In genomic region chr19:2714531-2715269, GRCh38 we compare ENCODE assay signal across 24 cellular contexts.
"Had no signal": no experiment of that assay in that cellular context is flagged by ENCODE, and none has a peak within 500 bp of the region (broad histone marks: within the 10 kb centered on the region; RNA-seq: fewer than 3 reads in every experiment).

No MANE protein-coding gene starts in this region.

- H3K27ac ChIP-seq: breast epithelium, PC-9, SK-N-MC, WERI-Rb-1 had no signal

- H2AFZ ChIP-seq: PC-9 had no signal

- H3K9me3 ChIP-seq: MG63 had no signal

- H3K4me1 ChIP-seq: breast epithelium had no signal

- H3K36me3 ChIP-seq: breast epithelium had no signal

- ATAC-seq: activated CD4-positive, alpha-beta T cell treated with anti-CD3 and anti-CD28 coated beads for 36 hours; activated CD8-positive, alpha-beta T cell treated with anti-CD3 and anti-CD28 coated beads for 36 hours; activated T-cell treated with anti-CD3 and anti-CD28 coated beads, Interleukin-2, amount 50 U/mL, for 72 hours; T-cell had no signal

- H3K27ac Mint-ChIP-seq: activated CD4-positive, alpha-beta T cell treated with anti-CD3 and anti-CD28 coated beads for 36 hours; activated CD8-positive, alpha-beta T cell treated with anti-CD3 and anti-CD28 coated beads for 36 hours; activated naive CD4-positive, alpha-beta T cell treated with anti-CD3 and anti-CD28 coated beads, Interleukin-2, amount 10 ng/mL, durations not matched to agents 7 days and 5 days; activated naive CD8-positive, alpha-beta T cell treated with anti-CD3 and anti-CD28 coated beads for 36 hours; activated T-cell treated with anti-CD3 and anti-CD28 coated beads, Interleukin-2, amount 50 U/mL, for 72 hours; activated T-helper 2 cell treated with anti-CD3 and anti-CD28 coated beads, Interferon-gamma antibody, Interleukin-2, Interleukin-4, amounts not matched to agents 10 μg/mL and 5 μg/mL and 100 μg/mL, durations not matched to agents 14 hours and 24 hours and 36 hours; T-cell had no signal

- H3K4me2 ChIP-seq: PC-9 had no signal

- H3K27me3 ChIP-seq: breast epithelium, MG63 had no signal

- H3K4me3 Mint-ChIP-seq: activated CD4-positive, alpha-beta T cell treated with anti-CD3 and anti-CD28 coated beads for 36 hours; activated CD8-positive, alpha-beta T cell treated with anti-CD3 and anti-CD28 coated beads for 36 hours; activated naive CD4-positive, alpha-beta T cell treated with anti-CD3 and anti-CD28 coated beads, Interleukin-2, amount 10 ng/mL, durations not matched to agents 7 days and 5 days; activated naive CD8-positive, alpha-beta T cell treated with anti-CD3 and anti-CD28 coated beads for 36 hours; activated T-cell treated with anti-CD3 and anti-CD28 coated beads, Interleukin-2, amount 50 U/mL, for 72 hours; T-cell had no signal

- H3K36me3 Mint-ChIP-seq: activated naive CD8-positive, alpha-beta T cell treated with anti-CD3 and anti-CD28 coated beads for 36 hours had no signal

- H3K4me3 ChIP-seq: breast epithelium, MG63, PC-9, SK-N-MC had no signal

- DNase-seq: activated CD4-positive, alpha-beta T cell treated with anti-CD3 and anti-CD28 coated beads for 36 hours; activated CD8-positive, alpha-beta memory T cell treated with anti-CD3 and anti-CD28 coated beads, Interleukin-2, amount 50 U/mL, for 4 hours; activated CD8-positive, alpha-beta T cell treated with anti-CD3 and anti-CD28 coated beads for 36 hours; activated gamma-delta T cell treated with Interleukin-2 at 50 U/mL for 16 hours; activated naive CD4-positive, alpha-beta T cell treated with anti-CD3 and anti-CD28 coated beads, Interleukin-2, amount 10 ng/mL, durations not matched to agents 7 days and 5 days; activated naive CD8-positive, alpha-beta T cell treated with anti-CD3 and anti-CD28 coated beads for 36 hours; activated T-cell treated with anti-CD3 and anti-CD28 coated beads, Interleukin-2, amount 50 U/mL, for 72 hours; anterior cingulate cortex; MG63; MV-4-11; NCI-H1092 treated with DMSO at 0.1 percent for 48 hours; NCI-H1417 treated with DMSO at 0.1 percent for 48 hours; NCI-H1694; NCI-H2029 treated with DMSO at 0.1 percent for 48 hours; NCI-H345; NCI-H510A; NCI-H526 treated with DMSO at 0.1 percent for 48 hours; PC-9; T-cell; T-helper 2 cell; WERI-Rb-1 had no signal
